8 cellular contexts compared by ENCODE assay signal in genomic region chr6:75935473-75935793, GRCh38.
DNase-seq lines count a peak whose midpoint lies in the region; ATAC-seq and TF ChIP-seq lines count a peak whose summit lies in the region.

No MANE protein-coding gene starts in this region.

- peaks cover 6% of the 10 kb centered on the region; the same call in 1 of the 2 replicates for H3K27me3 ChIP-seq in DOHH2 (ENCODE audit: control insufficient read depth, low read length)
- H3K27me3 ChIP-seq in duodenal mucosa (ENCODE audit: control insufficient read depth in 1 of 2, insufficient read depth in 2 of 2, low read length in 2 of 2) = peaks cover 4 to 9% of the 10 kb centered on the region in 2 donors
- no peaks in the 10 kb centered on the region for H3K27me3 ChIP-seq in ovary

- H4K20me1 ChIP-seq in DOHH2 (ENCODE audit: control insufficient read depth, insufficient read depth, low read depth, low read length) = no peaks in the 10 kb centered on the region

- DNase-seq in ovary = no peak
- DNase-seq in DMS53 (lab: John Stamatoyannopoulos, UW) = no peak
- no peak for DNase-seq in NCI-H345 treated with DMSO at 0.1 percent for 48 hours (lab: John Stamatoyannopoulos, UW; ENCODE audit: unreplicated experiment)
- no peak for DNase-seq in SKM-1 (lab: John Stamatoyannopoulos, UW; ENCODE audit: unreplicated experiment)
- no peak for DNase-seq in NCI-H1436 treated with DMSO at 0.1 percent for 48 hours (lab: John Stamatoyannopoulos, UW)

- peak; percentile 10 for ATAC-seq in HG03135 (IDR thresholded peaks at IDR 0.05; ENCODE audit: unreplicated experiment)

- no peak overlapping the region for H3K9ac ChIP-seq in duodenal mucosa (ENCODE audit: low read depth in 1 of 2, low read length in 2 of 2)

- no peaks in the 10 kb centered on the region for H3K36me3 ChIP-seq in DOHH2 (ENCODE audit: control insufficient read depth, low read length)
- H3K36me3 ChIP-seq in duodenal mucosa (ENCODE audit: control insufficient read depth in 1 of 2, insufficient read depth in 2 of 2, low read length in 2 of 2) = no peaks in the 10 kb centered on the region
- no peaks in the 10 kb centered on the region for H3K36me3 ChIP-seq in ovary

- 37 to 43% (median 40%) methylated on average over 12 of the region's 12 CpGs for WGBS in ovary, 3 donors

- H3K4me1 ChIP-seq in DOHH2 (ENCODE audit: control insufficient read depth, low read length) (no peaks in the 10 kb centered on the region), duodenal mucosa (ENCODE audit: control insufficient read depth in 1 of 2, insufficient read depth in 2 of 2, low read length in 2 of 2) (peaks cover 8 to 11% of the 10 kb centered on the region in 2 donors), ovary (ENCODE audit: insufficient read depth) (peaks cover 1% of the 10 kb centered on the region)

- H3K4me3 ChIP-seq in DOHH2 (ENCODE audit: low read length) (no peak overlapping the region), duodenal mucosa (ENCODE audit: low read depth in 1 of 2, low read length in 2 of 2) (peak overlapping the region; percentile 59 to 65), ovary (peak overlapping the region; percentile 26)

- 0 out of 2 replicates have a peak overlapping the region, but pooled peaks have one; percentile 28 for H3K4me2 ChIP-seq in DOHH2 (ENCODE audit: low read length)

- H3K9me3 ChIP-seq in DOHH2 (ENCODE audit: control insufficient read depth, insufficient read depth, low read length) (no peaks in the 10 kb centered on the region), duodenal mucosa (ENCODE audit: control insufficient read depth in 1 of 2, low read length in 2 of 2) (no peaks in the 10 kb centered on the region), ovary (no peaks in the 10 kb centered on the region)

- no peak overlapping the region for H3K27ac ChIP-seq in DOHH2 (ENCODE audit: low read depth, low read length)
- H3K27ac ChIP-seq in duodenal mucosa (ENCODE audit: low read depth, low read length) = no peak overlapping the region
- no peak overlapping the region for H3K27ac ChIP-seq in ovary

- intact Hi-C loops in ovary (cut with DNase I) = no loop called here

- no peak for TF ChIP-seq POLR2A in ovary (IDR thresholded peaks at IDR 0.05)

- H3F3A ChIP-seq in DOHH2 (ENCODE audit: control insufficient read depth, insufficient read depth) = no peaks in the 10 kb centered on the region

- H3K9me2 ChIP-seq in DOHH2 (replicated peaks; ENCODE audit: control insufficient read depth, low read length) = no peaks in the 10 kb centered on the region

- TF ChIP-seq CTCF in DOHH2 (IDR thresholded peaks at IDR 0.05; ENCODE audit: low read depth, low read length, poor library complexity, severe bottlenecking) (no peak), ovary (IDR thresholded peaks at IDR 0.05) (no peak)

- no peak for TF ChIP-seq EP300 in ovary (IDR thresholded peaks at IDR 0.05)

- no peaks in the 10 kb centered on the region for H3K79me2 ChIP-seq in DOHH2 (ENCODE audit: control insufficient read depth, low read length)
